10 cellular contexts compared by ENCODE assay signal in genomic region chr5:172496671-172497371, GRCh38. TPM values are rescaled to one million over a fixed set of nuclear protein-coding genes. Genes with fewer than 3 reads are reported as not detected.
DNase-seq lines count a peak whose midpoint lies in the region; ATAC-seq and TF ChIP-seq lines count a peak whose summit lies in the region.
"Had no signal": no experiment of that assay in that cellular context is flagged by ENCODE, and none has a peak within 500 bp of the region (broad histone marks: within the 10 kb centered on the region; RNA-seq: fewer than 3 reads in every experiment).

No MANE protein-coding gene starts in this region.

- no peaks in the 10 kb centered on the region for H3K27me3 ChIP-seq in HUES6 (ENCODE audit: control insufficient read depth, insufficient read depth, low read length)
- H3K27me3 ChIP-seq in right cardiac atrium (ENCODE audit: control insufficient read depth, insufficient read depth), result no peaks in the 10 kb centered on the region
- no peaks in the 10 kb centered on the region for H3K27me3 ChIP-seq in stomach
- H3K27me3 ChIP-seq in PC-9 (ENCODE audit: insufficient read depth, low read depth), result peaks cover 51% of the 10 kb centered on the region

- TF ChIP-seq CTCF in cardiac fibroblast (IDR thresholded peaks at IDR 0.05; ENCODE audit: low read depth, low read length), result no peak
- TF ChIP-seq CTCF in stomach (IDR thresholded peaks at IDR 0.05), result no peak
- no peak for TF ChIP-seq CTCF in PC-9 (conservative IDR thresholded peaks at IDR 0.05)

- WGBS in right cardiac atrium, result 31% methylated on average over 12 of the region's 12 CpGs
- 50 to 67% (median 60%) methylated on average over 12 of the region's 12 CpGs for WGBS in stomach, 5 donors

- no peak overlapping the region for H3K27ac ChIP-seq in HUES6 (ENCODE audit: low read depth, low read length)
- peak overlapping the region; percentile 69 for H3K27ac ChIP-seq in right cardiac atrium (ENCODE audit: low read length)
- H3K27ac ChIP-seq in stomach, result peak overlapping the region in 4 of 5 donors; percentile 3 to 34 (median 30)
- no peak overlapping the region for H3K27ac ChIP-seq in PC-9

- no peak for TF ChIP-seq POLR2A in stomach (IDR thresholded peaks at IDR 0.05)

- no peaks in the 10 kb centered on the region for H3K9me3 ChIP-seq in HUES6 (ENCODE audit: control insufficient read depth, insufficient read depth, low read depth, low read length)
- no peaks in the 10 kb centered on the region for H3K9me3 ChIP-seq in right cardiac atrium (ENCODE audit: control insufficient read depth, low read length)
- H3K9me3 ChIP-seq in stomach, result no peaks in the 10 kb centered on the region
- no peaks in the 10 kb centered on the region for H3K9me3 ChIP-seq in PC-9 (ENCODE audit: insufficient read depth, low read depth)

- peak overlapping the region; percentile 9 for H3K9ac ChIP-seq in HUES6 (ENCODE audit: low read length)

- H2AFZ ChIP-seq in PC-9, result no peak overlapping the region

- no peaks in the 10 kb centered on the region for H3K9me2 ChIP-seq in PC-9 (ENCODE audit: insufficient read depth)

- no peaks in the 10 kb centered on the region for H3K9me3 Mint-ChIP-seq in activated naive CD4-positive, alpha-beta T cell treated with anti-CD3 and anti-CD28 coated beads, Interleukin-2, amount 10 ng/mL, durations not matched to agents 7 days and 5 days

- H3K4me3 ChIP-seq in HUES6 (ENCODE audit: low read depth, low read length) (no peak overlapping the region), cardiac fibroblast (replicated peaks in 1 of 2; ENCODE audit: low read depth in 2 of 2, low read length in 2 of 2) (no peak overlapping the region), right cardiac atrium (ENCODE audit: low read length) (no peak overlapping the region), stomach (no peak overlapping the region), PC-9 (no peak overlapping the region)

- intact Hi-C loops in right cardiac atrium (cut with DNase I), result no loop called here
- intact Hi-C loops in stomach (cut with DNase I; ENCODE audit: low total_unique reads), result no loop called here
- intact Hi-C loops in PC-9 (cut with micrococcal nuclease; ENCODE audit: unreplicated experiment), result no loop called here

- TF ChIP-seq EP300 in stomach (IDR thresholded peaks at IDR 0.05), result no peak

- POLR2A ChIA-PET in PC-9 (lab: Charles Lee; ENCODE audit: unreplicated experiment), result no interaction called here

- H3K4me1 ChIP-seq in HUES6 (ENCODE audit: control insufficient read depth, insufficient read depth, low read length), result no peaks in the 10 kb centered on the region
- H3K4me1 ChIP-seq in right cardiac atrium (ENCODE audit: control insufficient read depth, insufficient read depth, low read length), result peaks cover 7% of the 10 kb centered on the region
- peaks cover 0 to 8% (median 0%) of the 10 kb centered on the region in 4 donors for H3K4me1 ChIP-seq in stomach
- no peaks in the 10 kb centered on the region for H3K4me1 ChIP-seq in PC-9 (replicated peaks; ENCODE audit: insufficient read depth)

- H3K27ac Mint-ChIP-seq in activated naive CD4-positive, alpha-beta T cell treated with anti-CD3 and anti-CD28 coated beads, Interleukin-2, amount 10 ng/mL, durations not matched to agents 7 days and 5 days, result no peak overlapping the region

- H3K79me2 ChIP-seq in PC-9 (ENCODE audit: low read depth), result no peaks in the 10 kb centered on the region

- ATAC-seq in right cardiac atrium (peak; percentile 85 to 91), HG02678 (IDR thresholded peaks at IDR 0.05; ENCODE audit: unreplicated experiment) (no peak)

- no peaks in the 10 kb centered on the region for H3K36me3 Mint-ChIP-seq in activated naive CD4-positive, alpha-beta T cell treated with anti-CD3 and anti-CD28 coated beads, Interleukin-2, amount 10 ng/mL, durations not matched to agents 7 days and 5 days

- H3K4me2 ChIP-seq in PC-9, result no peak overlapping the region

- no peaks in the 10 kb centered on the region for H4K20me1 ChIP-seq in PC-9 (ENCODE audit: insufficient read depth)

- H3K36me3 ChIP-seq in HUES6 (ENCODE audit: control insufficient read depth, insufficient read depth, low read length) (no peaks in the 10 kb centered on the region), stomach (no peaks in the 10 kb centered on the region), PC-9 (ENCODE audit: low read depth) (no peaks in the 10 kb centered on the region)

- DNase-seq in cardiac fibroblast (ENCODE audit: low read depth in 2 of 2) (peak; percentile 58 to 87), right cardiac atrium (peak; percentile 85 to 88 (median 86)), stomach (no peak), PC-9 (no peak), KG1 (lab: John Stamatoyannopoulos, UW) (no peak)
- DNase-seq in activated naive CD4-positive, alpha-beta T cell treated with anti-CD3 and anti-CD28 coated beads, Interleukin-2, amount 10 ng/mL, durations not matched to agents 7 days and 5 days, result no peak
- DNase-seq: NCI-H187 treated with DMSO at 0.1 percent for 48 hours, SW 1271 had no signal

- H3F3A ChIP-seq in PC-9 (ENCODE audit: insufficient read depth, low read depth), result no peaks in the 10 kb centered on the region

- CTCF ChIA-PET in activated naive CD4-positive, alpha-beta T cell treated with anti-CD3 and anti-CD28 coated beads, Interleukin-2, amount 10 ng/mL, durations not matched to agents 7 days and 5 days (lab: Charles Lee), result interaction anchor here (0.6 to 1.5 kb wide), 2 partner anchors 125 to 436 kb away, joined by 3 read pairs; no protein-coding TSS in a partner anchor
- CTCF ChIA-PET in PC-9 (lab: Charles Lee), result no interaction called here

- H3K27me3 Mint-ChIP-seq in activated naive CD4-positive, alpha-beta T cell treated with anti-CD3 and anti-CD28 coated beads, Interleukin-2, amount 10 ng/mL, durations not matched to agents 7 days and 5 days, result peaks cover 26% of the 10 kb centered on the region

- no TSS peak for BruUV-seq in PC-9 (replicated peaks; lab: Mats Ljungman, UMichigan)

- H3K4me3 Mint-ChIP-seq in activated naive CD4-positive, alpha-beta T cell treated with anti-CD3 and anti-CD28 coated beads, Interleukin-2, amount 10 ng/mL, durations not matched to agents 7 days and 5 days, result no peak overlapping the region

- H3K4me1 Mint-ChIP-seq in activated naive CD4-positive, alpha-beta T cell treated with anti-CD3 and anti-CD28 coated beads, Interleukin-2, amount 10 ng/mL, durations not matched to agents 7 days and 5 days, result no peaks in the 10 kb centered on the region

RNA-seq across cellular contexts. Expression of gene SH3PXD2B, which starts 42.5 kb away (rescaled TPM):
- 10 to 100 TPM in 1 of 4 donors, 1 to 10 TPM in 3; 5.1 to 18.0 (median 9.1) TPM for total RNA-seq in right cardiac atrium
- 2.2 TPM for polyA plus RNA-seq in right cardiac atrium
- 10 to 100 TPM in 4 of 5 donors, 1 to 10 TPM in 1; 7.2 to 63.0 (median 35.1) TPM for total RNA-seq in stomach
- 10 to 100 TPM in 1 of 3 donors, 1 to 10 TPM in 2; 6.7 to 15.8 (median 7.4) TPM for polyA plus RNA-seq in stomach
- 26.1 and 29.3 TPM in 2 replicates for total RNA-seq in PC-9 (2021)

Comparison
In these comparisons a context has a peak if more than half of its experiments do, and no peak if none do; other contexts are left out.
1. H3K27ac ChIP-seq: peak in right cardiac atrium (single experiment) and stomach (4 of 5); none in HUES6 (single experiment) and PC-9 (single experiment).
2. DNase-seq: peak in cardiac fibroblast (2 of 2) and right cardiac atrium (3 of 3); none in stomach (single experiment), activated naive CD4-positive, alpha-beta T cell treated with anti-CD3 and anti-CD28 coated beads, Interleukin-2, amount 10 ng/mL, durations not matched to agents 7 days and 5 days (single experiment), PC-9 (0 of 2) and KG1 (single experiment).